ENCODE assay signal across 1 cellular context in the genomic region with DNA sequence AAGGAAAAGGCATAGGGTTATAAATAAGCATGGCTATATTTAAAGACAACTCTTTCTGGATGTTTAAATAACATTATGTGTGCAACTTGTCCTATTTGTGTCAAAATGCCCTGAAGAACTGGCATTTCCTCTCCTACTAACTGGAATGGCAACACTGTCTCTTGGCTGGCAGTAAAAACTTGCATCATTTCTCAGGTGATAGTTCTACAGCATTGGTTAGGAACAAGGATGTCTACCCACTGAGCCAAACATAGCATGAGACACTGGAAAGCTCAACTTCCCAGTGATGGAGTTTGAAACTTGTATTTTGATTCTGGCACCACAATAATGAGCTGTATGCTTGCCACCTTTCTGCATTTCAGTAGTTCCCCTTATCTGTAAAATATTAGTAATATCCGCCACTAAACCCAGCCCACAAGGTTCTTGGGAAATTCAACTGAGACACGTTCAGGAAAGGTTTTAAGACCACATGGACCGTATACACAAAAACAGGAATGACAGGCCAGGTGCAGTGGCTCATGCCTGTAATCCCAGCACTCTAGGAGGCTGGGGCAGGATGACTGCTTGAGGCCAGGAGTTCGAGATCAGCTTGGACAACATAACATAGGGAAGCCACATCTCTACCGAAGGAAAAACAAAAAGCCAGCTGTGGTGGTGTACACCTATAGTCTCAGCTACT.
A peak's percentile ranks its signal among the peaks of the same experiment; 100 is the strongest.
TF ChIP-seq lines count a peak whose summit lies in the region.

No MANE protein-coding gene starts in this region.

TF ChIP-seq in HepG2, 621 proteins besides CTCF, POLR2A, EP300 and RAD21 (continued from another document and continues in another):
- TF ChIP-seq, protein P1, sequence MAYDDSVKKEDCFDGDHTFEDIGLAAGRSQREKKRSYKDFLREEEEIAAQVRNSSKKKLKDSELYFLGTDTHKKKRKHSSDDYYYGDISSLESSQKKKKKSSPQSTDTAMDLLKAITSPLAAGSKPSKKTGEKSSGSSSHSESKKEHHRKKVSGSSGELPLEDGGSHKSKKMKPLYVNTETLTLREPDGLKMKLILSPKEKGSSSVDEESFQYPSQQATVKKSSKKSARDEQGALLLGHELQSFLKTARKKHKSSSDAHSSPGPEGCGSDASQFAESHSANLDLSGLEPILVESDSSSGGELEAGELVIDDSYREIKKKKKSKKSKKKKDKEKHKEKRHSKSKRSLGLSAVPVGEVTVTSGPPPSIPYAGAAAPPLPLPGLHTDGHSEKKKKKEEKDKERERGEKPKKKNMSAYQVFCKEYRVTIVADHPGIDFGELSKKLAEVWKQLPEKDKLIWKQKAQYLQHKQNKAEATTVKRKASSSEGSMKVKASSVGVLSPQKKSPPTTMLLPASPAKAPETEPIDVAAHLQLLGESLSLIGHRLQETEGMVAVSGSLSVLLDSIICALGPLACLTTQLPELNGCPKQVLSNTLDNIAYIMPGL (CRISPR knock-in tag; IDR thresholded peaks at IDR 0.05; ENCODE audit: borderline replicate concordance in 1 of 2, low read depth in 1 of 2) = peak in 1 of 2 experiments; percentile 39; a peak in 1 of 4 replicates
- TF ChIP-seq DNMT3B (CRISPR knock-in tag; conservative IDR thresholded peaks at IDR 0.05) (0 out of 2 replicates have a peak, but pooled peaks have one; percentile 35), ZNF619 (CRISPR knock-in tag; IDR thresholded peaks at IDR 0.05) (no peak), ZNF124 (CRISPR knock-in tag; IDR thresholded peaks at IDR 0.05) (no peak), NR2F2 (IDR thresholded peaks at IDR 0.05; ENCODE audit: borderline replicate concordance, low read depth) (no peak), ZFP36L2 (CRISPR knock-in tag; IDR thresholded peaks at IDR 0.05) (no peak), MED1 (CRISPR knock-in tag; IDR thresholded peaks at IDR 0.05) (peak; percentile 50), RBFOX2 (IDR thresholded peaks at IDR 0.05; ENCODE audit: low read depth, low read length) (peak; percentile 15), ZFP41 (CRISPR knock-in tag; IDR thresholded peaks at IDR 0.05; ENCODE audit: borderline replicate concordance) (no peak), NR2C2 (CRISPR knock-in tag; IDR thresholded peaks at IDR 0.05; ENCODE audit: borderline replicate concordance) (no peak), NFKBIZ (CRISPR knock-in tag; IDR thresholded peaks at IDR 0.05) (0 out of 2 replicates have a peak, but pooled peaks have one; percentile 22), RFX5 (IDR thresholded peaks at IDR 0.05; ENCODE audit: low read depth, low read length) (no peak), ZNF160 (CRISPR knock-in tag; IDR thresholded peaks at IDR 0.05) (peak; percentile 55; the same call in 1 of the 2 replicates), ZNF607 (CRISPR knock-in tag; IDR thresholded peaks at IDR 0.05; ENCODE audit: borderline replicate concordance) (peak; percentile 67; the same call in 1 of the 2 replicates), ZNF143 (CRISPR knock-in tag; IDR thresholded peaks at IDR 0.05) (no peak), YEATS2 (CRISPR knock-in tag; IDR thresholded peaks at IDR 0.05; ENCODE audit: borderline replicate concordance) (no peak), ZC3H13 (CRISPR knock-in tag; IDR thresholded peaks at IDR 0.05) (0 out of 2 replicates have a peak, but pooled peaks have one; percentile 18), MEIS1 (CRISPR knock-in tag; IDR thresholded peaks at IDR 0.05; ENCODE audit: borderline replicate concordance) (0 out of 2 replicates have a peak, but pooled peaks have one; percentile 47), ZNF879 (CRISPR knock-in tag; IDR thresholded peaks at IDR 0.05) (0 out of 2 replicates have a peak, but pooled peaks have one; percentile 16), HOXA3 (CRISPR knock-in tag; IDR thresholded peaks at IDR 0.05) (no peak), ZNF264 (CRISPR knock-in tag; IDR thresholded peaks at IDR 0.05) (no peak), REPIN1 (CRISPR knock-in tag; IDR thresholded peaks at IDR 0.05; ENCODE audit: borderline replicate concordance, low read depth) (no peak), XRCC5 (optimal IDR thresholded peaks at IDR 0.05; ENCODE audit: low read length) (no peak), ZNF354B (CRISPR knock-in tag; IDR thresholded peaks at IDR 0.05) (no peak), ZNF766 (CRISPR knock-in tag; IDR thresholded peaks at IDR 0.05; ENCODE audit: borderline replicate concordance) (0 out of 2 replicates have a peak, but pooled peaks have one; percentile 71), KAT2B (IDR thresholded peaks at IDR 0.05; ENCODE audit: borderline replicate concordance, low read depth, low read length) (no peak), HNRNPL (IDR thresholded peaks at IDR 0.05; ENCODE audit: low read depth, low read length) (peak; percentile 19; the same call in 1 of the 2 replicates), NFYC (CRISPR knock-in tag; IDR thresholded peaks at IDR 0.05) (0 out of 2 replicates have a peak, but pooled peaks have one; percentile 12), ZNF335 (CRISPR knock-in tag; IDR thresholded peaks at IDR 0.05) (peak; percentile 17; the same call in 1 of the 2 replicates), ZBTB1 (CRISPR knock-in tag; IDR thresholded peaks at IDR 0.05; ENCODE audit: borderline replicate concordance) (no peak), MAFK (conservative IDR thresholded peaks at IDR 0.05 in 1 of 2, IDR thresholded peaks at IDR 0.05 in 1 of 2; ENCODE audit: low read length in 2 of 2) (no peak), ZNF839 (CRISPR knock-in tag; IDR thresholded peaks at IDR 0.05; ENCODE audit: borderline replicate concordance) (no peak), ATF7-NPFF (CRISPR knock-in tag; IDR thresholded peaks at IDR 0.05; ENCODE audit: low read depth) (peak; percentile 38; the same call in 1 of the 2 replicates)
- TF ChIP-seq, protein P2, sequence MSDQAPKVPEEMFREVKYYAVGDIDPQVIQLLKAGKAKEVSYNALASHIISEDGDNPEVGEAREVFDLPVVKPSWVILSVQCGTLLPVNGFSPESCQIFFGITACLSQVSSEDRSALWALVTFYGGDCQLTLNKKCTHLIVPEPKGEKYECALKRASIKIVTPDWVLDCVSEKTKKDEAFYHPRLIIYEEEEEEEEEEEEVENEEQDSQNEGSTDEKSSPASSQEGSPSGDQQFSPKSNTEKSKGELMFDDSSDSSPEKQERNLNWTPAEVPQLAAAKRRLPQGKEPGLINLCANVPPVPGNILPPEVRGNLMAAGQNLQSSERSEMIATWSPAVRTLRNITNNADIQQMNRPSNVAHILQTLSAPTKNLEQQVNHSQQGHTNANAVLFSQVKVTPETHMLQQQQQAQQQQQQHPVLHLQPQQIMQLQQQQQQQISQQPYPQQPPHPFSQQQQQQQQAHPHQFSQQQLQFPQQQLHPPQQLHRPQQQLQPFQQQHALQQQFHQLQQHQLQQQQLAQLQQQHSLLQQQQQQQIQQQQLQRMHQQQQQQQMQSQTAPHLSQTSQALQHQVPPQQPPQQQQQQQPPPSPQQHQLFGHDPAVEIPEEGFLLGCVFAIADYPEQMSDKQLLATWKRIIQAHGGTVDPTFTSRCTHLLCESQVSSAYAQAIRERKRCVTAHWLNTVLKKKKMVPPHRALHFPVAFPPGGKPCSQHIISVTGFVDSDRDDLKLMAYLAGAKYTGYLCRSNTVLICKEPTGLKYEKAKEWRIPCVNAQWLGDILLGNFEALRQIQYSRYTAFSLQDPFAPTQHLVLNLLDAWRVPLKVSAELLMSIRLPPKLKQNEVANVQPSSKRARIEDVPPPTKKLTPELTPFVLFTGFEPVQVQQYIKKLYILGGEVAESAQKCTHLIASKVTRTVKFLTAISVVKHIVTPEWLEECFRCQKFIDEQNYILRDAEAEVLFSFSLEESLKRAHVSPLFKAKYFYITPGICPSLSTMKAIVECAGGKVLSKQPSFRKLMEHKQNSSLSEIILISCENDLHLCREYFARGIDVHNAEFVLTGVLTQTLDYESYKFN (CRISPR knock-in tag; conservative IDR thresholded peaks at IDR 0.05) = no peak
- TF ChIP-seq, protein P3, sequence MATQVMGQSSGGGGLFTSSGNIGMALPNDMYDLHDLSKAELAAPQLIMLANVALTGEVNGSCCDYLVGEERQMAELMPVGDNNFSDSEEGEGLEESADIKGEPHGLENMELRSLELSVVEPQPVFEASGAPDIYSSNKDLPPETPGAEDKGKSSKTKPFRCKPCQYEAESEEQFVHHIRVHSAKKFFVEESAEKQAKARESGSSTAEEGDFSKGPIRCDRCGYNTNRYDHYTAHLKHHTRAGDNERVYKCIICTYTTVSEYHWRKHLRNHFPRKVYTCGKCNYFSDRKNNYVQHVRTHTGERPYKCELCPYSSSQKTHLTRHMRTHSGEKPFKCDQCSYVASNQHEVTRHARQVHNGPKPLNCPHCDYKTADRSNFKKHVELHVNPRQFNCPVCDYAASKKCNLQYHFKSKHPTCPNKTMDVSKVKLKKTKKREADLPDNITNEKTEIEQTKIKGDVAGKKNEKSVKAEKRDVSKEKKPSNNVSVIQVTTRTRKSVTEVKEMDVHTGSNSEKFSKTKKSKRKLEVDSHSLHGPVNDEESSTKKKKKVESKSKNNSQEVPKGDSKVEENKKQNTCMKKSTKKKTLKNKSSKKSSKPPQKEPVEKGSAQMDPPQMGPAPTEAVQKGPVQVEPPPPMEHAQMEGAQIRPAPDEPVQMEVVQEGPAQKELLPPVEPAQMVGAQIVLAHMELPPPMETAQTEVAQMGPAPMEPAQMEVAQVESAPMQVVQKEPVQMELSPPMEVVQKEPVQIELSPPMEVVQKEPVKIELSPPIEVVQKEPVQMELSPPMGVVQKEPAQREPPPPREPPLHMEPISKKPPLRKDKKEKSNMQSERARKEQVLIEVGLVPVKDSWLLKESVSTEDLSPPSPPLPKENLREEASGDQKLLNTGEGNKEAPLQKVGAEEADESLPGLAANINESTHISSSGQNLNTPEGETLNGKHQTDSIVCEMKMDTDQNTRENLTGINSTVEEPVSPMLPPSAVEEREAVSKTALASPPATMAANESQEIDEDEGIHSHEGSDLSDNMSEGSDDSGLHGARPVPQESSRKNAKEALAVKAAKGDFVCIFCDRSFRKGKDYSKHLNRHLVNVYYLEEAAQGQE (IDR thresholded peaks at IDR 0.05; ENCODE audit: borderline replicate concordance in 1 of 2, low read depth in 1 of 2, low read length in 2 of 2) = 0 out of 4 replicates have a peak, but pooled peaks of 1 of the 2 experiments have one; percentile 4
- TF ChIP-seq, protein P4, sequence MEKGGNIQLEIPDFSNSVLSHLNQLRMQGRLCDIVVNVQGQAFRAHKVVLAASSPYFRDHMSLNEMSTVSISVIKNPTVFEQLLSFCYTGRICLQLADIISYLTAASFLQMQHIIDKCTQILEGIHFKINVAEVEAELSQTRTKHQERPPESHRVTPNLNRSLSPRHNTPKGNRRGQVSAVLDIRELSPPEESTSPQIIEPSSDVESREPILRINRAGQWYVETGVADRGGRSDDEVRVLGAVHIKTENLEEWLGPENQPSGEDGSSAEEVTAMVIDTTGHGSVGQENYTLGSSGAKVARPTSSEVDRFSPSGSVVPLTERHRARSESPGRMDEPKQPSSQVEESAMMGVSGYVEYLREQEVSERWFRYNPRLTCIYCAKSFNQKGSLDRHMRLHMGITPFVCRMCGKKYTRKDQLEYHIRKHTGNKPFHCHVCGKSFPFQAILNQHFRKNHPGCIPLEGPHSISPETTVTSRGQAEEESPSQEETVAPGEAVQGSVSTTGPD (CRISPR knock-in tag; IDR thresholded peaks at IDR 0.05) = no peak
- TF ChIP-seq, protein P5, sequence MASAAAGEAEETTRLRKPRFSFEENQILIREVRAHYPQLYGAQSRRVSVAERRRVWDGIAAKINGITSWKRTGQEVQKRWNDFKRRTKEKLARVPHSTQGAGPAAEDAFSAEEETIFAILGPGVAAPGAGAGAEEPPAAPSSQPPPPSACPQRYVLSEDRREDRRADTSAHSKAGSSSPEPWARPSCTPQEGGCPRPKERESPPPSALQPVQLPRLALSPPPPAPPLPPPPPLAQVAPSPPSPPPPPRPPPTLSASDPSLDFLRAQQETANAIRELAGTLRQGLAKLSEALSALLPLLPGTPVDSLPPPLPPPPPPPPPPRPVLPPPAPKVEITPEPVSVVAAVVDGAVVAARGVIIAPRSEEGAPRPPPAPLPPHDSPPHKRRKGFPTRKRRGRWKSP (CRISPR knock-in tag; IDR thresholded peaks at IDR 0.05) = peak; percentile 38; the same call in 1 of the 2 replicates
- TF ChIP-seq, protein P6, sequence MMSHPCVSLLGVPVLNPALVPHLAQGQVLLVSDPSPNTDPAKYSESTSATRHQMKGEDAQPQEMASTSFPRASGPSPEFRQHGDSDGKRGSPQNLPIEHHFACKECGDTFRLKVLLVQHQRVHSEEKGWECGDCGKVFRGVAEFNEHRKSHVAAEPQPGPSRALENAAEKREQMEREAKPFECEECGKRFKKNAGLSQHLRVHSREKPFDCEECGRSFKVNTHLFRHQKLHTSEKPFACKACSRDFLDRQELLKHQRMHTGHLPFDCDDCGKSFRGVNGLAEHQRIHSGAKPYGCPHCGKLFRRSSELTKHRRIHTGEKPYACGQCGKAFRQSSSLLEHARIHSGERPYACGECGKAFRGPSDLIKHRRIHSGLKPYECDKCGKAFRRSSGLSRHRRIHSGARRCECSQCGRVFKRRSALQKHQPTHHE (CRISPR knock-in tag; IDR thresholded peaks at IDR 0.05; ENCODE audit: borderline replicate concordance) = no peak
- TF ChIP-seq, protein P7, sequence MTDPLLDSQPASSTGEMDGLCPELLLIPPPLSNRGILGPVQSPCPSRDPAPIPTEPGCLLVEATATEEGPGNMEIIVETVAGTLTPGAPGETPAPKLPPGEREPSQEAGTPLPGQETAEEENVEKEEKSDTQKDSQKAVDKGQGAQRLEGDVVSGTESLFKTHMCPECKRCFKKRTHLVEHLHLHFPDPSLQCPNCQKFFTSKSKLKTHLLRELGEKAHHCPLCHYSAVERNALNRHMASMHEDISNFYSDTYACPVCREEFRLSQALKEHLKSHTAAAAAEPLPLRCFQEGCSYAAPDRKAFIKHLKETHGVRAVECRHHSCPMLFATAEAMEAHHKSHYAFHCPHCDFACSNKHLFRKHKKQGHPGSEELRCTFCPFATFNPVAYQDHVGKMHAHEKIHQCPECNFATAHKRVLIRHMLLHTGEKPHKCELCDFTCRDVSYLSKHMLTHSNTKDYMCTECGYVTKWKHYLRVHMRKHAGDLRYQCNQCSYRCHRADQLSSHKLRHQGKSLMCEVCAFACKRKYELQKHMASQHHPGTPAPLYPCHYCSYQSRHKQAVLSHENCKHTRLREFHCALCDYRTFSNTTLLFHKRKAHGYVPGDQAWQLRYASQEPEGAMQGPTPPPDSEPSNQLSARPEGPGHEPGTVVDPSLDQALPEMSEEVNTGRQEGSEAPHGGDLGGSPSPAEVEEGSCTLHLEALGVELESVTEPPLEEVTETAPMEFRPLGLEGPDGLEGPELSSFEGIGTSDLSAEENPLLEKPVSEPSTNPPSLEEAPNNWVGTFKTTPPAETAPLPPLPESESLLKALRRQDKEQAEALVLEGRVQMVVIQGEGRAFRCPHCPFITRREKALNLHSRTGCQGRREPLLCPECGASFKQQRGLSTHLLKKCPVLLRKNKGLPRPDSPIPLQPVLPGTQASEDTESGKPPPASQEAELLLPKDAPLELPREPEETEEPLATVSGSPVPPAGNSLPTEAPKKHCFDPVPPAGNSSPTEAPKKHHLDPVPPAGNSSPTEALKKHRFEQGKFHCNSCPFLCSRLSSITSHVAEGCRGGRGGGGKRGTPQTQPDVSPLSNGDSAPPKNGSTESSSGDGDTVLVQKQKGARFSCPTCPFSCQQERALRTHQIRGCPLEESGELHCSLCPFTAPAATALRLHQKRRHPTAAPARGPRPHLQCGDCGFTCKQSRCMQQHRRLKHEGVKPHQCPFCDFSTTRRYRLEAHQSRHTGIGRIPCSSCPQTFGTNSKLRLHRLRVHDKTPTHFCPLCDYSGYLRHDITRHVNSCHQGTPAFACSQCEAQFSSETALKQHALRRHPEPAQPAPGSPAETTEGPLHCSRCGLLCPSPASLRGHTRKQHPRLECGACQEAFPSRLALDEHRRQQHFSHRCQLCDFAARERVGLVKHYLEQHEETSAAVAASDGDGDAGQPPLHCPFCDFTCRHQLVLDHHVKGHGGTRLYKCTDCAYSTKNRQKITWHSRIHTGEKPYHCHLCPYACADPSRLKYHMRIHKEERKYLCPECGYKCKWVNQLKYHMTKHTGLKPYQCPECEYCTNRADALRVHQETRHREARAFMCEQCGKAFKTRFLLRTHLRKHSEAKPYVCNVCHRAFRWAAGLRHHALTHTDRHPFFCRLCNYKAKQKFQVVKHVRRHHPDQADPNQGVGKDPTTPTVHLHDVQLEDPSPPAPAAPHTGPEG (CRISPR knock-in tag; IDR thresholded peaks at IDR 0.05) = 0 out of 2 replicates have a peak, but pooled peaks have one; percentile 29
